Comparison of ENCODE assay signal across 1 cellular context in the genomic region with DNA sequence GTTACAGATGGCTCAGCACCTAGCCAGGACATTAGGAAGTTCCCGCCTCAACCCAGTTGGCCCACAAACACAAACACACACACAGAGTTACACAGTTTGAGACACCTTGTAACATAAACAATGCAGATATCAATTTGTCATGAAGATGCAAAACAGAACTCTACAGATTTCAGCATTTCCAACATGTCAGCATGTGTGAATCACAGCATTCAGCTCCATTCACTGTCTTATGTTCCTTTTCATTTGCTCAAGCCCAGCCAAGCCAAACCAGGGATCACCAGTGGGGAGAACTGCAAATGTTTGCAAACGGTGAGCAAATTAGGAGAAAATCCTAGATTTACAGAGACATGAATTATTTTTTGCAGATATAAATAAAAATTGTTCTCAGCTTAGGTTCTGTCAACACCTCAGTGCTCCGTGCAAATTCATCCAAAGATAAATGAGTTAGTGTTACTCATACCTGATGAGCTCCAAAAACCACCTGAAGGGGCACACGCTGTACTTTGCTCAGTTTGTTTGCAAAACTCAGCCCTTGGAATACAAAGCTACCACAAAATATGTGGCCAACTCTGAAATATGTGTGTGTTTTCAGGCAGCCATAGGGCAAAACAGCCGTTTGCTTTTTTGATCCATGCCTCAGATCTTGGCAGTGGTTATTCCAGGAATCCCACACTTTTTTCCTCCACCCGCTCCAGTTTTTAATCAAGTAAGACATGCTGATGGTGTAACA.
A peak's percentile ranks its signal among the peaks of the same experiment; 100 is the strongest.
TF ChIP-seq lines count a peak whose summit lies in the region.

No MANE protein-coding gene starts in this region.

TF ChIP-seq in HepG2, 621 proteins besides CTCF, POLR2A, EP300 and RAD21 (continues in another document):
- TF ChIP-seq ASH2L (IDR thresholded peaks at IDR 0.05; ENCODE audit: insufficient read length, low read depth, low read length) (peak; percentile 23), ZNF264 (CRISPR knock-in tag; IDR thresholded peaks at IDR 0.05) (0 out of 2 replicates have a peak, but pooled peaks have one; percentile 24), ZNF232 (CRISPR knock-in tag; IDR thresholded peaks at IDR 0.05; ENCODE audit: borderline replicate concordance) (no peak), TCF12 (IDR thresholded peaks at IDR 0.05) (no peak), TCF12 (CRISPR knock-in tag; IDR thresholded peaks at IDR 0.05) (no peak), ZSCAN25 (CRISPR knock-in tag; IDR thresholded peaks at IDR 0.05) (no peak), ESRRA (CRISPR knock-in tag; IDR thresholded peaks at IDR 0.05; ENCODE audit: low read depth) (no peak), PCBP1 (IDR thresholded peaks at IDR 0.05; ENCODE audit: borderline replicate concordance, low read depth, low read length) (no peak), HNF4A (CRISPR knock-in tag; IDR thresholded peaks at IDR 0.05) (peak; percentile 82), ZNF205 (CRISPR knock-in tag; IDR thresholded peaks at IDR 0.05) (0 out of 2 replicates have a peak, but pooled peaks have one; percentile 37), HNF4G (IDR thresholded peaks at IDR 0.05; ENCODE audit: borderline replicate concordance, low read depth, low read length) (peak; percentile 67; the same call in 1 of the 2 replicates), HNF4G (CRISPR knock-in tag; IDR thresholded peaks at IDR 0.05; ENCODE audit: borderline replicate concordance, low read depth) (no peak; the same call in 1 of the 2 replicates), ZNF331 (CRISPR knock-in tag; IDR thresholded peaks at IDR 0.05) (peak; percentile 61; the same call in 1 of the 2 replicates), TCF7 (IDR thresholded peaks at IDR 0.05; ENCODE audit: low read depth) (peak; percentile 73), ZNF382 (CRISPR knock-in tag; IDR thresholded peaks at IDR 0.05; ENCODE audit: borderline replicate concordance) (no peak), SMC3 (IDR thresholded peaks at IDR 0.05; ENCODE audit: low read length) (peak; percentile 9; the same call in 1 of the 2 replicates), BCL6 (CRISPR knock-in tag; IDR thresholded peaks at IDR 0.05) (peak; percentile 72), HOXA3 (CRISPR knock-in tag; IDR thresholded peaks at IDR 0.05) (0 out of 2 replicates have a peak, but pooled peaks have one; percentile 30), ZNF614 (CRISPR knock-in tag; IDR thresholded peaks at IDR 0.05; ENCODE audit: borderline replicate concordance) (0 out of 2 replicates have a peak, but pooled peaks have one; percentile 28), SP1 (IDR thresholded peaks at IDR 0.05) (no peak), SP1 (CRISPR knock-in tag; IDR thresholded peaks at IDR 0.05) (no peak), ZFP36L1 (CRISPR knock-in tag; IDR thresholded peaks at IDR 0.05) (no peak), SP2 (CRISPR knock-in tag; IDR thresholded peaks at IDR 0.05) (no peak), ZKSCAN5 (CRISPR knock-in tag; IDR thresholded peaks at IDR 0.05) (no peak), U2AF2 (IDR thresholded peaks at IDR 0.05; ENCODE audit: low read depth, low read length) (no peak), ETV5 (CRISPR knock-in tag; IDR thresholded peaks at IDR 0.05; ENCODE audit: borderline replicate concordance) (no peak), FOXP1 (IDR thresholded peaks at IDR 0.05) (no peak), FOXP1 (CRISPR knock-in tag; IDR thresholded peaks at IDR 0.05) (peak; percentile 56; the same call in 1 of the 2 replicates), SALL1 (CRISPR knock-in tag; IDR thresholded peaks at IDR 0.05) (peak; percentile 78), ELF1 (CRISPR knock-in tag; IDR thresholded peaks at IDR 0.05) (no peak), SMAD1 (CRISPR knock-in tag; IDR thresholded peaks at IDR 0.05; ENCODE audit: borderline replicate concordance, low read depth) (no peak), ZNF761 (CRISPR knock-in tag; conservative IDR thresholded peaks at IDR 0.05) (no peak), GFI1 (CRISPR knock-in tag; IDR thresholded peaks at IDR 0.05; ENCODE audit: borderline replicate concordance) (0 out of 2 replicates have a peak, but pooled peaks have one; percentile 63), KAT8 (CRISPR knock-in tag; IDR thresholded peaks at IDR 0.05) (no peak), NR2F6 (IDR thresholded peaks at IDR 0.05) (no peak), NR2F6 (CRISPR knock-in tag; IDR thresholded peaks at IDR 0.05) (0 out of 2 replicates have a peak, but pooled peaks have one; percentile 18), BHLHE40 (IDR thresholded peaks at IDR 0.05; ENCODE audit: low read length) (no peak), ZNF883 (CRISPR knock-in tag; IDR thresholded peaks at IDR 0.05; ENCODE audit: not compliant biosample characterization) (no peak), RARA (CRISPR knock-in tag; IDR thresholded peaks at IDR 0.05) (peak; percentile 43; the same call in 1 of the 2 replicates)
- TF ChIP-seq, protein P1, sequence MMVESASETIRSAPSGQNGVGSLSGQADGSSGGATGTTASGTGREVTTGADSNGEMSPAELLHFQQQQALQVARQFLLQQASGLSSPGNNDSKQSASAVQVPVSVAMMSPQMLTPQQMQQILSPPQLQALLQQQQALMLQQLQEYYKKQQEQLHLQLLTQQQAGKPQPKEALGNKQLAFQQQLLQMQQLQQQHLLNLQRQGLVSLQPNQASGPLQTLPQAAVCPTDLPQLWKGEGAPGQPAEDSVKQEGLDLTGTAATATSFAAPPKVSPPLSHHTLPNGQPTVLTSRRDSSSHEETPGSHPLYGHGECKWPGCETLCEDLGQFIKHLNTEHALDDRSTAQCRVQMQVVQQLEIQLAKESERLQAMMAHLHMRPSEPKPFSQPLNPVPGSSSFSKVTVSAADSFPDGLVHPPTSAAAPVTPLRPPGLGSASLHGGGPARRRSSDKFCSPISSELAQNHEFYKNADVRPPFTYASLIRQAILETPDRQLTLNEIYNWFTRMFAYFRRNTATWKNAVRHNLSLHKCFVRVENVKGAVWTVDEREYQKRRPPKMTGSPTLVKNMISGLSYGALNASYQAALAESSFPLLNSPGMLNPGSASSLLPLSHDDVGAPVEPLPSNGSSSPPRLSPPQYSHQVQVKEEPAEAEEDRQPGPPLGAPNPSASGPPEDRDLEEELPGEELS (CRISPR knock-in tag; IDR thresholded peaks at IDR 0.05): peak; percentile 73
- TF ChIP-seq, protein P2, sequence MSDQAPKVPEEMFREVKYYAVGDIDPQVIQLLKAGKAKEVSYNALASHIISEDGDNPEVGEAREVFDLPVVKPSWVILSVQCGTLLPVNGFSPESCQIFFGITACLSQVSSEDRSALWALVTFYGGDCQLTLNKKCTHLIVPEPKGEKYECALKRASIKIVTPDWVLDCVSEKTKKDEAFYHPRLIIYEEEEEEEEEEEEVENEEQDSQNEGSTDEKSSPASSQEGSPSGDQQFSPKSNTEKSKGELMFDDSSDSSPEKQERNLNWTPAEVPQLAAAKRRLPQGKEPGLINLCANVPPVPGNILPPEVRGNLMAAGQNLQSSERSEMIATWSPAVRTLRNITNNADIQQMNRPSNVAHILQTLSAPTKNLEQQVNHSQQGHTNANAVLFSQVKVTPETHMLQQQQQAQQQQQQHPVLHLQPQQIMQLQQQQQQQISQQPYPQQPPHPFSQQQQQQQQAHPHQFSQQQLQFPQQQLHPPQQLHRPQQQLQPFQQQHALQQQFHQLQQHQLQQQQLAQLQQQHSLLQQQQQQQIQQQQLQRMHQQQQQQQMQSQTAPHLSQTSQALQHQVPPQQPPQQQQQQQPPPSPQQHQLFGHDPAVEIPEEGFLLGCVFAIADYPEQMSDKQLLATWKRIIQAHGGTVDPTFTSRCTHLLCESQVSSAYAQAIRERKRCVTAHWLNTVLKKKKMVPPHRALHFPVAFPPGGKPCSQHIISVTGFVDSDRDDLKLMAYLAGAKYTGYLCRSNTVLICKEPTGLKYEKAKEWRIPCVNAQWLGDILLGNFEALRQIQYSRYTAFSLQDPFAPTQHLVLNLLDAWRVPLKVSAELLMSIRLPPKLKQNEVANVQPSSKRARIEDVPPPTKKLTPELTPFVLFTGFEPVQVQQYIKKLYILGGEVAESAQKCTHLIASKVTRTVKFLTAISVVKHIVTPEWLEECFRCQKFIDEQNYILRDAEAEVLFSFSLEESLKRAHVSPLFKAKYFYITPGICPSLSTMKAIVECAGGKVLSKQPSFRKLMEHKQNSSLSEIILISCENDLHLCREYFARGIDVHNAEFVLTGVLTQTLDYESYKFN (CRISPR knock-in tag; conservative IDR thresholded peaks at IDR 0.05): peak; percentile 84
- TF ChIP-seq, protein P3, sequence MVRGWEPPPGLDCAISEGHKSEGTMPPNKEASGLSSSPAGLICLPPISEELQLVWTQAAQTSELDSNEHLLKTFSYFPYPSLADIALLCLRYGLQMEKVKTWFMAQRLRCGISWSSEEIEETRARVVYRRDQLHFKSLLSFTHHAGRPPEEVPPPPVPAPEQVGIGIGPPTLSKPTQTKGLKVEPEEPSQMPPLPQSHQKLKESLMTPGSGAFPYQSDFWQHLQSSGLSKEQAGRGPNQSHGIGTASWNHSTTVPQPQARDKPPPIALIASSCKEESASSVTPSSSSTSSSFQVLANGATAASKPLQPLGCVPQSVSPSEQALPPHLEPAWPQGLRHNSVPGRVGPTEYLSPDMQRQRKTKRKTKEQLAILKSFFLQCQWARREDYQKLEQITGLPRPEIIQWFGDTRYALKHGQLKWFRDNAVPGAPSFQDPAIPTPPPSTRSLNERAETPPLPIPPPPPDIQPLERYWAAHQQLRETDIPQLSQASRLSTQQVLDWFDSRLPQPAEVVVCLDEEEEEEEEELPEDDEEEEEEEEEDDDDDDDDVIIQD (CRISPR knock-in tag; IDR thresholded peaks at IDR 0.05; ENCODE audit: low read depth): 0 out of 2 replicates have a peak, but pooled peaks have one; percentile 31
- TF ChIP-seq, protein P4, sequence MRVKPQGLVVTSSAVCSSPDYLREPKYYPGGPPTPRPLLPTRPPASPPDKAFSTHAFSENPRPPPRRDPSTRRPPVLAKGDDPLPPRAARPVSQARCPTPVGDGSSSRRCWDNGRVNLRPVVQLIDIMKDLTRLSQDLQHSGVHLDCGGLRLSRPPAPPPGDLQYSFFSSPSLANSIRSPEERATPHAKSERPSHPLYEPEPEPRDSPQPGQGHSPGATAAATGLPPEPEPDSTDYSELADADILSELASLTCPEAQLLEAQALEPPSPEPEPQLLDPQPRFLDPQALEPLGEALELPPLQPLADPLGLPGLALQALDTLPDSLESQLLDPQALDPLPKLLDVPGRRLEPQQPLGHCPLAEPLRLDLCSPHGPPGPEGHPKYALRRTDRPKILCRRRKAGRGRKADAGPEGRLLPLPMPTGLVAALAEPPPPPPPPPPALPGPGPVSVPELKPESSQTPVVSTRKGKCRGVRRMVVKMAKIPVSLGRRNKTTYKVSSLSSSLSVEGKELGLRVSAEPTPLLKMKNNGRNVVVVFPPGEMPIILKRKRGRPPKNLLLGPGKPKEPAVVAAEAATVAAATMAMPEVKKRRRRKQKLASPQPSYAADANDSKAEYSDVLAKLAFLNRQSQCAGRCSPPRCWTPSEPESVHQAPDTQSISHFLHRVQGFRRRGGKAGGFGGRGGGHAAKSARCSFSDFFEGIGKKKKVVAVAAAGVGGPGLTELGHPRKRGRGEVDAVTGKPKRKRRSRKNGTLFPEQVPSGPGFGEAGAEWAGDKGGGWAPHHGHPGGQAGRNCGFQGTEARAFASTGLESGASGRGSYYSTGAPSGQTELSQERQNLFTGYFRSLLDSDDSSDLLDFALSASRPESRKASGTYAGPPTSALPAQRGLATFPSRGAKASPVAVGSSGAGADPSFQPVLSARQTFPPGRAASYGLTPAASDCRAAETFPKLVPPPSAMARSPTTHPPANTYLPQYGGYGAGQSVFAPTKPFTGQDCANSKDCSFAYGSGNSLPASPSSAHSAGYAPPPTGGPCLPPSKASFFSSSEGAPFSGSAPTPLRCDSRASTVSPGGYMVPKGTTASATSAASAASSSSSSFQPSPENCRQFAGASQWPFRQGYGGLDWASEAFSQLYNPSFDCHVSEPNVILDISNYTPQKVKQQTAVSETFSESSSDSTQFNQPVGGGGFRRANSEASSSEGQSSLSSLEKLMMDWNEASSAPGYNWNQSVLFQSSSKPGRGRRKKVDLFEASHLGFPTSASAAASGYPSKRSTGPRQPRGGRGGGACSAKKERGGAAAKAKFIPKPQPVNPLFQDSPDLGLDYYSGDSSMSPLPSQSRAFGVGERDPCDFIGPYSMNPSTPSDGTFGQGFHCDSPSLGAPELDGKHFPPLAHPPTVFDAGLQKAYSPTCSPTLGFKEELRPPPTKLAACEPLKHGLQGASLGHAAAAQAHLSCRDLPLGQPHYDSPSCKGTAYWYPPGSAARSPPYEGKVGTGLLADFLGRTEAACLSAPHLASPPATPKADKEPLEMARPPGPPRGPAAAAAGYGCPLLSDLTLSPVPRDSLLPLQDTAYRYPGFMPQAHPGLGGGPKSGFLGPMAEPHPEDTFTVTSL (CRISPR knock-in tag; IDR thresholded peaks at IDR 0.05; ENCODE audit: borderline replicate concordance): peak; percentile 77; the same call in 1 of the 2 replicates
- TF ChIP-seq, protein P5, sequence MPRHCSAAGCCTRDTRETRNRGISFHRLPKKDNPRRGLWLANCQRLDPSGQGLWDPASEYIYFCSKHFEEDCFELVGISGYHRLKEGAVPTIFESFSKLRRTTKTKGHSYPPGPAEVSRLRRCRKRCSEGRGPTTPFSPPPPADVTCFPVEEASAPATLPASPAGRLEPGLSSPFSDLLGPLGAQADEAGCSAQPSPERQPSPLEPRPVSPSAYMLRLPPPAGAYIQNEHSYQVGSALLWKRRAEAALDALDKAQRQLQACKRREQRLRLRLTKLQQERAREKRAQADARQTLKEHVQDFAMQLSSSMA (CRISPR knock-in tag; IDR thresholded peaks at IDR 0.05): no peak
- TF ChIP-seq, protein P6, sequence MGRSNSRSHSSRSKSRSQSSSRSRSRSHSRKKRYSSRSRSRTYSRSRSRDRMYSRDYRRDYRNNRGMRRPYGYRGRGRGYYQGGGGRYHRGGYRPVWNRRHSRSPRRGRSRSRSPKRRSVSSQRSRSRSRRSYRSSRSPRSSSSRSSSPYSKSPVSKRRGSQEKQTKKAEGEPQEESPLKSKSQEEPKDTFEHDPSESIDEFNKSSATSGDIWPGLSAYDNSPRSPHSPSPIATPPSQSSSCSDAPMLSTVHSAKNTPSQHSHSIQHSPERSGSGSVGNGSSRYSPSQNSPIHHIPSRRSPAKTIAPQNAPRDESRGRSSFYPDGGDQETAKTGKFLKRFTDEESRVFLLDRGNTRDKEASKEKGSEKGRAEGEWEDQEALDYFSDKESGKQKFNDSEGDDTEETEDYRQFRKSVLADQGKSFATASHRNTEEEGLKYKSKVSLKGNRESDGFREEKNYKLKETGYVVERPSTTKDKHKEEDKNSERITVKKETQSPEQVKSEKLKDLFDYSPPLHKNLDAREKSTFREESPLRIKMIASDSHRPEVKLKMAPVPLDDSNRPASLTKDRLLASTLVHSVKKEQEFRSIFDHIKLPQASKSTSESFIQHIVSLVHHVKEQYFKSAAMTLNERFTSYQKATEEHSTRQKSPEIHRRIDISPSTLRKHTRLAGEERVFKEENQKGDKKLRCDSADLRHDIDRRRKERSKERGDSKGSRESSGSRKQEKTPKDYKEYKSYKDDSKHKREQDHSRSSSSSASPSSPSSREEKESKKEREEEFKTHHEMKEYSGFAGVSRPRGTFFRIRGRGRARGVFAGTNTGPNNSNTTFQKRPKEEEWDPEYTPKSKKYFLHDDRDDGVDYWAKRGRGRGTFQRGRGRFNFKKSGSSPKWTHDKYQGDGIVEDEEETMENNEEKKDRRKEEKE (IDR thresholded peaks at IDR 0.05): no peak
- TF ChIP-seq, protein P7, sequence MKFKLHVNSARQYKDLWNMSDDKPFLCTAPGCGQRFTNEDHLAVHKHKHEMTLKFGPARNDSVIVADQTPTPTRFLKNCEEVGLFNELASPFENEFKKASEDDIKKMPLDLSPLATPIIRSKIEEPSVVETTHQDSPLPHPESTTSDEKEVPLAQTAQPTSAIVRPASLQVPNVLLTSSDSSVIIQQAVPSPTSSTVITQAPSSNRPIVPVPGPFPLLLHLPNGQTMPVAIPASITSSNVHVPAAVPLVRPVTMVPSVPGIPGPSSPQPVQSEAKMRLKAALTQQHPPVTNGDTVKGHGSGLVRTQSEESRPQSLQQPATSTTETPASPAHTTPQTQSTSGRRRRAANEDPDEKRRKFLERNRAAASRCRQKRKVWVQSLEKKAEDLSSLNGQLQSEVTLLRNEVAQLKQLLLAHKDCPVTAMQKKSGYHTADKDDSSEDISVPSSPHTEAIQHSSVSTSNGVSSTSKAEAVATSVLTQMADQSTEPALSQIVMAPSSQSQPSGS (CRISPR knock-in tag; IDR thresholded peaks at IDR 0.05): no peak
